Comparison of ENCODE assay signal across 8 cellular contexts in the genomic region with DNA sequence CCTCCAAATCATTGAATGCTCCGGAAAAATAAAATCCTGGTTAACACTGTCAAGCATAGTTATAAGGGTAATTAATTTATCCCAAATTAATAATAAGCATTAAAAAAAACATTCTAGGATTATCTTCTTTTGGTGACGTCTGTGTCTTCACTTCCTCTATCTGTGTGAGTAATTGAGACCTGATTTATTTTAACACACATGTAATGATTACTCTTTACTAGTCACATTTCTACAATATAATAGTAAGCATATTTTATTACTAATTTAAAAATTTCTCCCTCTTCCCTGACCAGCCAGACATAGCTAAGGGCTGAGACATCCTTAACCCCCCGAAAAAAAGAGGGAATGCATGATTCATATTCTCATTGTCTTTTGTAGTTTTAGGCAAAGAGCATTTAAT. TPM values are rescaled to one million over a fixed set of nuclear protein-coding genes. Genes with fewer than 3 reads are reported as not detected.
DNase-seq lines count a peak whose midpoint lies in the region; ATAC-seq, FAIRE-seq and TF ChIP-seq lines count a peak whose summit lies in the region.

No MANE protein-coding gene starts in this region.

- H3K9ac ChIP-seq in iPS-18a (ENCODE audit: low read length), result peak overlapping the region; percentile 10

- peaks cover 9% of the 10 kb centered on the region for H3K9me3 Mint-ChIP-seq in WTC11

- no peak for TF ChIP-seq POLR2A in thyroid gland (IDR thresholded peaks at IDR 0.05)

- peaks cover 7% of the 10 kb centered on the region for H3K36me3 Mint-ChIP-seq in WTC11

- H3K4me1 Mint-ChIP-seq in WTC11, result peaks cover 52% of the 10 kb centered on the region

- intact Hi-C loops in left ventricle myocardium inferior (cut with micrococcal nuclease), result no loop called here
- intact Hi-C loops in left ventricle myocardium superior (cut with micrococcal nuclease), result no loop called here
- intact Hi-C loops in upper lobe of right lung (cut with DNase I), result no loop called here
- intact Hi-C loops in thyroid gland (cut with DNase I), result loop anchor here (5.0 kb wide), 1 partner anchor 304 kb away; no protein-coding TSS in a partner anchor

- no peak overlapping the region for H3K27ac ChIP-seq in left ventricle myocardium inferior (replicated peaks)
- H3K27ac ChIP-seq in iPS-18a (ENCODE audit: low read length), result no peak overlapping the region
- H3K27ac ChIP-seq in upper lobe of right lung, result peak overlapping the region; percentile 99
- no peak overlapping the region for H3K27ac ChIP-seq in thyroid gland
- H3K27ac ChIP-seq in small intestine (ENCODE audit: low read depth in 1 of 2, low read length in 1 of 2), result no peak overlapping the region

- WGBS in thyroid gland, 2 donors, result 50 to 55% methylated on average over 3 of the region's 3 CpGs
- 26 to 56% (median 33%) methylated on average over 3 of the region's 3 CpGs for WGBS in small intestine, 3 donors

- no peaks in the 10 kb centered on the region for H3K27me3 Mint-ChIP-seq in WTC11 (ENCODE audit: low read depth)

- peak overlapping the region; percentile 89 for H3K4me3 ChIP-seq in left ventricle myocardium inferior
- H3K4me3 ChIP-seq in iPS-18a (ENCODE audit: low read length), result peak overlapping the region; percentile 97
- peak overlapping the region; percentile 76 for H3K4me3 ChIP-seq in upper lobe of right lung
- H3K4me3 ChIP-seq in thyroid gland (replicated peaks in 1 of 3), result peak overlapping the region in 1 of 3 donors; percentile 76
- H3K4me3 ChIP-seq in small intestine (ENCODE audit: low read depth in 1 of 2, low read length in 2 of 2), result no peak overlapping the region

- CTCF ChIA-PET in WTC11 (lab: Charles Lee), result no interaction called here

- FAIRE-seq in small intestine (lab: Jason Lieb, UNC), result no peak

- H3K4me1 ChIP-seq in left ventricle myocardium inferior (peaks cover 68% of the 10 kb centered on the region), iPS-18a (ENCODE audit: control insufficient read depth, low read depth, low read length) (peaks cover 60% of the 10 kb centered on the region), upper lobe of right lung (peaks cover 28% of the 10 kb centered on the region), thyroid gland (peaks cover 12 to 20% of the 10 kb centered on the region in 2 donors), small intestine (ENCODE audit: control insufficient read depth in 2 of 2, insufficient read depth in 1 of 2, low read depth in 1 of 2, low read length in 1 of 2) (peaks cover 0 to 10% of the 10 kb centered on the region in 2 donors)

- H3K36me3 ChIP-seq in left ventricle myocardium inferior (no peaks in the 10 kb centered on the region), iPS-18a (ENCODE audit: control insufficient read depth, low read depth, low read length) (no peaks in the 10 kb centered on the region), upper lobe of right lung (no peaks in the 10 kb centered on the region), thyroid gland (no peaks in the 10 kb centered on the region), small intestine (ENCODE audit: control insufficient read depth in 2 of 2, insufficient read depth in 2 of 2, low read length in 2 of 2) (no peaks in the 10 kb centered on the region)

- ATAC-seq in left ventricle myocardium superior (no peak), WTC11 (no peak), upper lobe of right lung (no peak), HG03432 (IDR thresholded peaks at IDR 0.05; ENCODE audit: unreplicated experiment) (no peak)

- H3K27me3 ChIP-seq in left ventricle myocardium inferior (ENCODE audit: low read depth) (no peaks in the 10 kb centered on the region), iPS-18a (ENCODE audit: control insufficient read depth, insufficient read depth, low read length) (peaks cover 8% of the 10 kb centered on the region), upper lobe of right lung (no peaks in the 10 kb centered on the region), thyroid gland (no peaks in the 10 kb centered on the region), small intestine (ENCODE audit: control insufficient read depth in 2 of 2, insufficient read depth in 2 of 2, low read length in 2 of 2) (no peaks in the 10 kb centered on the region)

- no peak for TF ChIP-seq CTCF in left ventricle myocardium inferior (IDR thresholded peaks at IDR 0.05; ENCODE audit: borderline replicate concordance)
- no peak for TF ChIP-seq CTCF in WTC11 (IDR thresholded peaks at IDR 0.05)
- TF ChIP-seq CTCF in upper lobe of right lung (IDR thresholded peaks at IDR 0.05), result no peak
- no peak for TF ChIP-seq CTCF in thyroid gland (IDR thresholded peaks at IDR 0.05)

- peak overlapping the region; percentile 43 for H3K4me3 Mint-ChIP-seq in WTC11

- no peak overlapping the region for H3K27ac Mint-ChIP-seq in WTC11

- DNase-seq in left ventricle myocardium inferior, result no peak
- DNase-seq in left ventricle myocardium superior, result no peak
- no peak for DNase-seq in WTC11 (ENCODE audit: low spot score)
- no peak for DNase-seq in upper lobe of right lung
- no peak for DNase-seq in thyroid gland
- DNase-seq in small intestine, result no peak

- POLR2A ChIA-PET in WTC11 (lab: Charles Lee), result no interaction called here

- peaks cover 16% of the 10 kb centered on the region for H3K9me3 ChIP-seq in left ventricle myocardium inferior (replicated peaks)
- no peaks in the 10 kb centered on the region for H3K9me3 ChIP-seq in iPS-18a (ENCODE audit: control insufficient read depth, low read depth, low read length)
- no peaks in the 10 kb centered on the region for H3K9me3 ChIP-seq in upper lobe of right lung
- H3K9me3 ChIP-seq in thyroid gland, result no peaks in the 10 kb centered on the region
- H3K9me3 ChIP-seq in small intestine (ENCODE audit: control insufficient read depth, low read depth), result no peaks in the 10 kb centered on the region

TF ChIP-seq in WTC11, 78 proteins besides CTCF, POLR2A, EP300 and RAD21:
- TF ChIP-seq TEAD1 (CRISPR knock-in tag; IDR thresholded peaks at IDR 0.05) (no peak), NR1H2 (CRISPR knock-in tag; IDR thresholded peaks at IDR 0.05) (no peak), NR3C1 (CRISPR knock-in tag; conservative IDR thresholded peaks at IDR 0.05; ENCODE audit: low read depth) (no peak), KAT7 (CRISPR knock-in tag; IDR thresholded peaks at IDR 0.05; ENCODE audit: borderline replicate concordance) (no peak), FOXK1 (CRISPR knock-in tag; IDR thresholded peaks at IDR 0.05) (no peak)
- TF ChIP-seq, protein P1, sequence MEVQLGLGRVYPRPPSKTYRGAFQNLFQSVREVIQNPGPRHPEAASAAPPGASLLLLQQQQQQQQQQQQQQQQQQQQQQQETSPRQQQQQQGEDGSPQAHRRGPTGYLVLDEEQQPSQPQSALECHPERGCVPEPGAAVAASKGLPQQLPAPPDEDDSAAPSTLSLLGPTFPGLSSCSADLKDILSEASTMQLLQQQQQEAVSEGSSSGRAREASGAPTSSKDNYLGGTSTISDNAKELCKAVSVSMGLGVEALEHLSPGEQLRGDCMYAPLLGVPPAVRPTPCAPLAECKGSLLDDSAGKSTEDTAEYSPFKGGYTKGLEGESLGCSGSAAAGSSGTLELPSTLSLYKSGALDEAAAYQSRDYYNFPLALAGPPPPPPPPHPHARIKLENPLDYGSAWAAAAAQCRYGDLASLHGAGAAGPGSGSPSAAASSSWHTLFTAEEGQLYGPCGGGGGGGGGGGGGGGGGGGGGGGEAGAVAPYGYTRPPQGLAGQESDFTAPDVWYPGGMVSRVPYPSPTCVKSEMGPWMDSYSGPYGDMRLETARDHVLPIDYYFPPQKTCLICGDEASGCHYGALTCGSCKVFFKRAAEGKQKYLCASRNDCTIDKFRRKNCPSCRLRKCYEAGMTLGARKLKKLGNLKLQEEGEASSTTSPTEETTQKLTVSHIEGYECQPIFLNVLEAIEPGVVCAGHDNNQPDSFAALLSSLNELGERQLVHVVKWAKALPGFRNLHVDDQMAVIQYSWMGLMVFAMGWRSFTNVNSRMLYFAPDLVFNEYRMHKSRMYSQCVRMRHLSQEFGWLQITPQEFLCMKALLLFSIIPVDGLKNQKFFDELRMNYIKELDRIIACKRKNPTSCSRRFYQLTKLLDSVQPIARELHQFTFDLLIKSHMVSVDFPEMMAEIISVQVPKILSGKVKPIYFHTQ (CRISPR knock-in tag; IDR thresholded peaks at IDR 0.05), result no peak

RNA-seq across cellular contexts. Expression of gene FNDC3A, which starts 2.3 kb away (rescaled TPM):
- total RNA-seq in left ventricle myocardium inferior (18.9 TPM), left ventricle myocardium superior (18.4 TPM), WTC11 (2021) (21.8 to 24.8 TPM (median 23.0 TPM) in 3 replicates), upper lobe of right lung (59.0 TPM), thyroid gland (100 to 1,000 TPM in 3 of 4 donors, 10 to 100 TPM in 1; 90.3 to 125 (median 111) TPM)
- 10 to 100 TPM; 18.4 to 28.9 (median 20.5) TPM for polyA plus RNA-seq in small intestine

Comparison
In these comparisons a context has a peak if more than half of its experiments do, and no peak if none do; other contexts are left out.
1. H3K4me3 ChIP-seq: peak in left ventricle myocardium inferior (single experiment), iPS-18a (single experiment) and upper lobe of right lung (single experiment); none in small intestine (0 of 2).